Comparison of ENCODE assay signal across 1 cellular context in genomic region chr1:85573348-85573747, GRCh38.
A peak's percentile ranks its signal among the peaks of the same experiment; 100 is the strongest.
TF ChIP-seq lines count a peak whose summit lies in the region.

No MANE protein-coding gene starts in this region.

TF ChIP-seq in endothelial cell of umbilical vein, 7 proteins besides CTCF, POLR2A, EP300 and RAD21 (continued from another document):
- TF ChIP-seq JUN (IDR thresholded peaks at IDR 0.05; ENCODE audit: borderline replicate concordance, insufficient read depth, insufficient read length, low read depth): peak; percentile 11
